In genomic region chr10:86645111-86645445, GRCh38 we compare ENCODE assay signal across 18 cellular contexts. TPM values are rescaled to one million over a fixed set of nuclear protein-coding genes. Genes with fewer than 3 reads are reported as not detected.
"Had no signal": no experiment of that assay in that cellular context is flagged by ENCODE, and none has a peak within 500 bp of the region (broad histone marks: within the 10 kb centered on the region; RNA-seq: fewer than 3 reads in every experiment).

No MANE protein-coding gene starts in this region.

- ATAC-seq: left colon had no signal

- H3K4me3 Mint-ChIP-seq: activated naive CD8-positive, alpha-beta T cell treated with anti-CD3 and anti-CD28 coated beads, Interleukin-2, amount 10 ng/mL, durations not matched to agents 7 days and 5 days; activated T-cell treated with anti-CD3 and anti-CD28 coated beads, Interleukin-2, amount 50 U/mL, for 72 hours; nephron; stimulated activated effector memory CD8-positive, alpha-beta T cell treated with anti-CD3 and anti-CD28 coated beads, Interleukin-12 subunit alpha, Interleukin-12 subunit beta, amount 100 ng/mL, for 72 hours had no signal

- H3K4me3 ChIP-seq: uterus had no signal

- H3K9me3 ChIP-seq: uterus had no signal

- H3K36me3 ChIP-seq: uterus had no signal

- H3K36me3 Mint-ChIP-seq: activated naive CD8-positive, alpha-beta T cell treated with anti-CD3 and anti-CD28 coated beads, Interleukin-2, amount 10 ng/mL, durations not matched to agents 7 days and 5 days; stimulated activated effector memory CD8-positive, alpha-beta T cell treated with anti-CD3 and anti-CD28 coated beads, Interleukin-12 subunit alpha, Interleukin-12 subunit beta, amount 100 ng/mL, for 72 hours had no signal

- H3K9me3 Mint-ChIP-seq: nephron had no signal

- DNase-seq: activated CD4-positive, alpha-beta T cell treated with anti-CD3 and anti-CD28 coated beads, Interleukin-2, amount 50 U/mL, for 4 hours; activated CD4-positive, CD25-positive, alpha-beta regulatory T cell treated with anti-CD3 and anti-CD28 coated beads, Interleukin-2, amount 50 U/mL, for 72 hours; activated CD8-positive, alpha-beta memory T cell treated with anti-CD3 and anti-CD28 coated beads, Interleukin-2, amount 50 U/mL, for 4 hours; activated naive CD8-positive, alpha-beta T cell treated with anti-CD3 and anti-CD28 coated beads, Interleukin-2, amount 10 ng/mL, durations not matched to agents 7 days and 5 days; anterior cingulate cortex; glutamatergic neuron; small intestine; uterus had no signal

- H3K27me3 ChIP-seq: uterus had no signal

- H3K27ac Mint-ChIP-seq: activated naive CD8-positive, alpha-beta T cell treated with anti-CD3 and anti-CD28 coated beads, Interleukin-2, amount 10 ng/mL, durations not matched to agents 7 days and 5 days; activated T-cell treated with anti-CD3 and anti-CD28 coated beads, Interleukin-2, amount 50 U/mL, for 72 hours; stimulated activated effector memory CD8-positive, alpha-beta T cell treated with anti-CD3 and anti-CD28 coated beads, Interleukin-12 subunit alpha, Interleukin-12 subunit beta, amount 100 ng/mL, for 72 hours had no signal

- H3K27ac ChIP-seq: uterus had no signal

RNA-seq across cellular contexts. Expression of gene OPN4, which starts 9.3 kb away (rescaled TPM):
- total RNA-seq: activated naive CD8-positive, alpha-beta T cell treated with anti-CD3 and anti-CD28 coated beads, Interleukin-2, amount 10 ng/mL, durations not matched to agents 7 days and 5 days; activated T-cell treated with anti-CD3 and anti-CD28 coated beads, Interleukin-2, amount 50 U/mL, for 72 hours; cerebellum; dermis microvascular lymphatic vessel endothelial cell; mammary epithelial cell; mucosa of gallbladder; T-helper 2 cell treated with Interferon-gamma antibody and Interleukin-4, amounts not matched to agents 100 ng/mL and 5 ng/mL, for 36 hours; temporal lobe; uterus had no signal

RNA-seq across cellular contexts. Expression of gene LDB3, which starts 23.2 kb away (rescaled TPM):
- total RNA-seq: activated naive CD8-positive, alpha-beta T cell treated with anti-CD3 and anti-CD28 coated beads, Interleukin-2, amount 10 ng/mL, durations not matched to agents 7 days and 5 days; dermis microvascular lymphatic vessel endothelial cell; mammary epithelial cell had no signal
